ENCODE assay signal across 23 cellular contexts in genomic region chr7:89332026-89332425, GRCh38.
"Had no signal": no experiment of that assay in that cellular context is flagged by ENCODE, and none has a peak within 500 bp of the region (broad histone marks: within the 10 kb centered on the region; RNA-seq: fewer than 3 reads in every experiment).

No MANE protein-coding gene starts in this region.

- DNase-seq: activated CD4-positive, alpha-beta T cell treated with anti-CD3 and anti-CD28 coated beads for 1 hour; activated CD8-positive, alpha-beta memory T cell treated with anti-CD3 and anti-CD28 coated beads, Interleukin-2, amount 10 ng/mL, durations not matched to agents 7 days and 5 days; activated CD8-positive, alpha-beta T cell treated with anti-CD3 and anti-CD28 coated beads, Interleukin-2, amount 10 ng/mL, durations not matched to agents 7 days and 5 days; activated T-cell treated with anti-CD3 and anti-CD28 coated beads, Interleukin-2, amount 50 U/mL, for 48 hours; body of pancreas; colonic mucosa; dorsolateral prefrontal cortex; effector memory CD4-positive, alpha-beta T cell; left ventricle myocardium inferior; mesendoderm; natural killer cell; occipital lobe; spleen; stimulated activated naive CD4-positive, alpha-beta T cell; T-helper 17 cell; T1000; tibial artery; upper lobe of right lung had no signal

- ATAC-seq: activated CD8-positive, alpha-beta memory T cell treated with anti-CD3 and anti-CD28 coated beads, Interleukin-2, amount 10 ng/mL, durations not matched to agents 7 days and 5 days; activated CD8-positive, alpha-beta T cell treated with anti-CD3 and anti-CD28 coated beads, Interleukin-2, amount 10 ng/mL, durations not matched to agents 7 days and 5 days; activated naive CD4-positive, alpha-beta T cell treated with anti-CD3 and anti-CD28 coated beads, Interleukin-2, amount 50 U/mL, for 72 hours; body of pancreas; natural killer cell; T-helper 17 cell; upper lobe of right lung had no signal

- H3K4me3 ChIP-seq: body of pancreas, colonic mucosa, dorsolateral prefrontal cortex, left ventricle myocardium inferior, lung, neural progenitor cell, right atrium auricular region, spleen, suprapubic skin, tibial artery, upper lobe of right lung had no signal

- H3K4me1 ChIP-seq: body of pancreas, colonic mucosa, left ventricle myocardium inferior, neural progenitor cell, right atrium auricular region, spleen, suprapubic skin, tibial artery, upper lobe of right lung had no signal

- H3K36me3 ChIP-seq: colonic mucosa, left ventricle myocardium inferior, neural progenitor cell, right atrium auricular region, spleen, suprapubic skin, tibial artery, upper lobe of right lung had no signal

- H3K9me3 ChIP-seq: body of pancreas, colonic mucosa, left ventricle myocardium inferior, right atrium auricular region, spleen, suprapubic skin, tibial artery, upper lobe of right lung had no signal

- H3K27ac ChIP-seq: body of pancreas, colonic mucosa, dorsolateral prefrontal cortex, left ventricle myocardium inferior, neural progenitor cell, right atrium auricular region, spleen, suprapubic skin, tibial artery, upper lobe of right lung had no signal

- H3K27me3 ChIP-seq: body of pancreas, colonic mucosa, dorsolateral prefrontal cortex, neural progenitor cell, right atrium auricular region, spleen, suprapubic skin, tibial artery, upper lobe of right lung had no signal
